1 cellular context compared by ENCODE assay signal in the genomic region with DNA sequence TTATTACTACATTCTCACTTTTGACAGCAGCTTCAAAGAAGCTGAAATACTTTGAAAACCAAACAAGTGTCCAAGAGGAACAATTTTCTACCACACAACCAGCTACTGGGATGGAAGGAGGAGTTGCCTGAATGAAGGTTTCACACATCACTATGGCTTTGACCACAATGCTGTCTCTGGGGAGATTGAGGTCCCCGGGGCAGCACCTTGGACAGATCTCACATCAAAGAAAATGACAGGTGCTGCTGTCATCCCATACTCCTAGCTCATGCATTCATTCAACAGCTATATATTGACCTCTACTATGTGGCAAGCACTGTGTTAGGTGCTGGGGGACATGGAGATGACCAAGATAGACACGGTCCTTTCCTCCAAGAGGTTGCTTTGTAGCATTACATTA.
A peak's percentile ranks its signal among the peaks of the same experiment; 100 is the strongest.
TF ChIP-seq lines count a peak whose summit lies in the region.

No MANE protein-coding gene starts in this region.

TF ChIP-seq in HepG2, 621 proteins besides CTCF, POLR2A, EP300 and RAD21 (continued from another document):
- TF ChIP-seq, protein P1, sequence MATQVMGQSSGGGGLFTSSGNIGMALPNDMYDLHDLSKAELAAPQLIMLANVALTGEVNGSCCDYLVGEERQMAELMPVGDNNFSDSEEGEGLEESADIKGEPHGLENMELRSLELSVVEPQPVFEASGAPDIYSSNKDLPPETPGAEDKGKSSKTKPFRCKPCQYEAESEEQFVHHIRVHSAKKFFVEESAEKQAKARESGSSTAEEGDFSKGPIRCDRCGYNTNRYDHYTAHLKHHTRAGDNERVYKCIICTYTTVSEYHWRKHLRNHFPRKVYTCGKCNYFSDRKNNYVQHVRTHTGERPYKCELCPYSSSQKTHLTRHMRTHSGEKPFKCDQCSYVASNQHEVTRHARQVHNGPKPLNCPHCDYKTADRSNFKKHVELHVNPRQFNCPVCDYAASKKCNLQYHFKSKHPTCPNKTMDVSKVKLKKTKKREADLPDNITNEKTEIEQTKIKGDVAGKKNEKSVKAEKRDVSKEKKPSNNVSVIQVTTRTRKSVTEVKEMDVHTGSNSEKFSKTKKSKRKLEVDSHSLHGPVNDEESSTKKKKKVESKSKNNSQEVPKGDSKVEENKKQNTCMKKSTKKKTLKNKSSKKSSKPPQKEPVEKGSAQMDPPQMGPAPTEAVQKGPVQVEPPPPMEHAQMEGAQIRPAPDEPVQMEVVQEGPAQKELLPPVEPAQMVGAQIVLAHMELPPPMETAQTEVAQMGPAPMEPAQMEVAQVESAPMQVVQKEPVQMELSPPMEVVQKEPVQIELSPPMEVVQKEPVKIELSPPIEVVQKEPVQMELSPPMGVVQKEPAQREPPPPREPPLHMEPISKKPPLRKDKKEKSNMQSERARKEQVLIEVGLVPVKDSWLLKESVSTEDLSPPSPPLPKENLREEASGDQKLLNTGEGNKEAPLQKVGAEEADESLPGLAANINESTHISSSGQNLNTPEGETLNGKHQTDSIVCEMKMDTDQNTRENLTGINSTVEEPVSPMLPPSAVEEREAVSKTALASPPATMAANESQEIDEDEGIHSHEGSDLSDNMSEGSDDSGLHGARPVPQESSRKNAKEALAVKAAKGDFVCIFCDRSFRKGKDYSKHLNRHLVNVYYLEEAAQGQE (IDR thresholded peaks at IDR 0.05; ENCODE audit: borderline replicate concordance in 1 of 2, low read depth in 1 of 2, low read length in 2 of 2): peak; percentile 33 to 90
- TF ChIP-seq, protein P2, sequence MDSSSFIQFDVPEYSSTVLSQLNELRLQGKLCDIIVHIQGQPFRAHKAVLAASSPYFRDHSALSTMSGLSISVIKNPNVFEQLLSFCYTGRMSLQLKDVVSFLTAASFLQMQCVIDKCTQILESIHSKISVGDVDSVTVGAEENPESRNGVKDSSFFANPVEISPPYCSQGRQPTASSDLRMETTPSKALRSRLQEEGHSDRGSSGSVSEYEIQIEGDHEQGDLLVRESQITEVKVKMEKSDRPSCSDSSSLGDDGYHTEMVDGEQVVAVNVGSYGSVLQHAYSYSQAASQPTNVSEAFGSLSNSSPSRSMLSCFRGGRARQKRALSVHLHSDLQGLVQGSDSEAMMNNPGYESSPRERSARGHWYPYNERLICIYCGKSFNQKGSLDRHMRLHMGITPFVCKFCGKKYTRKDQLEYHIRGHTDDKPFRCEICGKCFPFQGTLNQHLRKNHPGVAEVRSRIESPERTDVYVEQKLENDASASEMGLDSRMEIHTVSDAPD (CRISPR knock-in tag; IDR thresholded peaks at IDR 0.05): no peak
- TF ChIP-seq DNMT1 (CRISPR knock-in tag; IDR thresholded peaks at IDR 0.05): no peak
- no peak for TF ChIP-seq ZBTB8A (CRISPR knock-in tag; IDR thresholded peaks at IDR 0.05; ENCODE audit: borderline replicate concordance, low read depth)
- no peak for TF ChIP-seq TBX2 (CRISPR knock-in tag; IDR thresholded peaks at IDR 0.05; ENCODE audit: borderline replicate concordance)
- peak; percentile 88 for TF ChIP-seq MIER2 (CRISPR knock-in tag; IDR thresholded peaks at IDR 0.05)
- no peak for TF ChIP-seq ZNF782 (CRISPR knock-in tag; IDR thresholded peaks at IDR 0.05; ENCODE audit: borderline replicate concordance)
TF ChIP-seq in HepG2: peak in this region for 2.
